Comparison of ENCODE assay signal across 16 cellular contexts in genomic region chr11:111419641-111420327, GRCh38. TPM values are rescaled to one million over a fixed set of nuclear protein-coding genes. Genes with fewer than 3 reads are reported as not detected.
A peak's percentile ranks its signal among the peaks of the same experiment; 100 is the strongest.
DNase-seq lines count a peak whose midpoint lies in the region; ATAC-seq, FAIRE-seq and TF ChIP-seq lines count a peak whose summit lies in the region.
"Had no signal": no experiment of that assay in that cellular context is flagged by ENCODE, and none has a peak within 500 bp of the region (broad histone marks: within the 10 kb centered on the region; RNA-seq: fewer than 3 reads in every experiment).

No MANE protein-coding gene starts in this region.

- H2AFZ ChIP-seq in Karpas-422 (ENCODE audit: low read length) (no peak overlapping the region), neural progenitor cell (replicated peaks) (no peak overlapping the region)

- H3K4me2 ChIP-seq in A549 (no peak overlapping the region), Karpas-422 (ENCODE audit: low read depth, low read length, poor library complexity, severe bottlenecking) (peak overlapping the region; percentile 61), neural progenitor cell (no peak overlapping the region)

- H3K36me3 ChIP-seq in Karpas-422 (ENCODE audit: insufficient read depth, low read length) (no peaks in the 10 kb centered on the region; the same call in 1 of the 2 replicates), body of pancreas (replicated peaks in 1 of 2; ENCODE audit: insufficient read depth in 1 of 2, low read depth in 2 of 2) (no peaks in the 10 kb centered on the region), neural progenitor cell (no peaks in the 10 kb centered on the region), SJCRH30 (no peaks in the 10 kb centered on the region)
- H3K36me3 ChIP-seq: vagina had no signal

- 77% methylated on average over 4 of the region's 5 CpGs for WGBS in A549 (ENCODE audit: missing lambda C conversion rate)
- 15 to 17% methylated on average over 3 to 5 of the region's 5 CpGs for WGBS in body of pancreas, 2 donors

- no peaks in the 10 kb centered on the region for H3F3A ChIP-seq in neural progenitor cell (ENCODE audit: low read depth)

- TF ChIP-seq CTCF in A549 (IDR thresholded peaks at IDR 0.05) (no peak), body of pancreas (IDR thresholded peaks at IDR 0.05) (no peak), neural progenitor cell (IDR thresholded peaks at IDR 0.05) (no peak)

- no peak overlapping the region for H3K4me3 ChIP-seq in A549
- peak overlapping the region; percentile 40 for H3K4me3 ChIP-seq in Karpas-422 (ENCODE audit: low read length)
- H3K4me3 ChIP-seq in body of pancreas: no peak overlapping the region
- H3K4me3 ChIP-seq in neural progenitor cell: no peak overlapping the region
- no peak overlapping the region for H3K4me3 ChIP-seq in SJCRH30
- H3K4me3 ChIP-seq: vagina had no signal

- H3K27me3 Mint-ChIP-seq in naive B cell (no peaks in the 10 kb centered on the region), immature natural killer cell (ENCODE audit: low read depth in 3 of 3) (peaks cover 0 to 2% (median 2%) of the 10 kb centered on the region in 3 donors), neural progenitor cell (ENCODE audit: insufficient read depth, low read depth) (peaks cover 13% of the 10 kb centered on the region)

- H3K9me3 ChIP-seq in A549 (no peaks in the 10 kb centered on the region), Karpas-422 (ENCODE audit: low read length) (peaks cover 7% of the 10 kb centered on the region), body of pancreas (no peaks in the 10 kb centered on the region), neural progenitor cell (ENCODE audit: low read depth) (no peaks in the 10 kb centered on the region), SJCRH30 (replicated peaks) (no peaks in the 10 kb centered on the region)
- H3K9me3 ChIP-seq: vagina had no signal

- peaks cover 84 to 88% (median 87%) of the 10 kb centered on the region in 3 donors for H3K4me1 Mint-ChIP-seq in naive B cell
- H3K4me1 Mint-ChIP-seq in immature natural killer cell: peaks cover 16 to 27% of the 10 kb centered on the region in 2 donors
- peaks cover 31% of the 10 kb centered on the region for H3K4me1 Mint-ChIP-seq in neural progenitor cell

- TF ChIP-seq RAD21 in A549 (conservative IDR thresholded peaks at IDR 0.05 in 1 of 2, IDR thresholded peaks at IDR 0.05 in 1 of 2): no peak

- FAIRE-seq in A549 (lab: Jason Lieb, UNC): no peak

- peak overlapping the region; percentile 97 to 100 (median 99) for H3K27ac Mint-ChIP-seq in naive B cell
- no peak overlapping the region for H3K27ac Mint-ChIP-seq in immature natural killer cell
- H3K27ac Mint-ChIP-seq in neural progenitor cell: no peak overlapping the region

- H3K4me3 Mint-ChIP-seq in naive B cell (peak overlapping the region in 6 of 8 donors; percentile 29 to 84 (median 72)), immature natural killer cell (no peak overlapping the region), neural progenitor cell (no peak overlapping the region)
- H3K4me3 Mint-ChIP-seq: neural crest cell had no signal

- no peak for DNase-seq in A549 (ENCODE audit: low read depth in 1 of 2, low spot score in 1 of 2)
- DNase-seq in Karpas-422: peak; percentile 78
- peak; percentile 61 to 90 (median 80) for DNase-seq in body of pancreas
- DNase-seq in naive B cell: no peak
- no peak for DNase-seq in immature natural killer cell
- DNase-seq in neural progenitor cell (ENCODE audit: low spot score): no peak
- DNase-seq in SJCRH30: no peak
- DNase-seq: activated T-cell treated with anti-CD3 and anti-CD28 coated beads for 4 hours; effector memory CD4-positive, alpha-beta T cell; H7; NCI-H1694 had no signal

- H3K36me3 Mint-ChIP-seq in naive B cell (no peaks in the 10 kb centered on the region), immature natural killer cell (no peaks in the 10 kb centered on the region), neural progenitor cell (no peaks in the 10 kb centered on the region)

- no peaks in the 10 kb centered on the region for H3K9me3 Mint-ChIP-seq in naive B cell
- no peaks in the 10 kb centered on the region for H3K9me3 Mint-ChIP-seq in immature natural killer cell
- peaks cover 3% of the 10 kb centered on the region for H3K9me3 Mint-ChIP-seq in neural progenitor cell
- H3K9me3 Mint-ChIP-seq: neural crest cell had no signal

- no peaks in the 10 kb centered on the region for H3K4me1 ChIP-seq in A549
- peaks cover 99% of the 10 kb centered on the region for H3K4me1 ChIP-seq in Karpas-422 (ENCODE audit: low read length)
- H3K4me1 ChIP-seq in body of pancreas: peaks cover 38% of the 10 kb centered on the region
- no peaks in the 10 kb centered on the region for H3K4me1 ChIP-seq in neural progenitor cell
- H3K4me1 ChIP-seq in SJCRH30: no peaks in the 10 kb centered on the region

- no peaks in the 10 kb centered on the region for H3K9me2 ChIP-seq in Karpas-422 (replicated peaks; ENCODE audit: insufficient read depth, low read length)

- TF ChIP-seq POLR2A in A549 (IDR thresholded peaks at IDR 0.05; ENCODE audit: low read length) (no peak), body of pancreas (IDR thresholded peaks at IDR 0.05) (no peak)

- ATAC-seq in A549 (no peak), body of pancreas (peak; percentile 75), naive B cell (ENCODE audit: low read depth in 2 of 2) (no peak), GM18868 (IDR thresholded peaks at IDR 0.05; ENCODE audit: unreplicated experiment) (no peak)
- ATAC-seq: activated CD4-positive, CD25-positive, alpha-beta regulatory T cell treated with anti-CD3 and anti-CD28 coated beads, Interleukin-2, amount 50 U/mL, for 24 hours; SK-N-SH treated with all-trans-retinoic acid at 6 μM for 48 hours had no signal

- TF ChIP-seq EP300 in A549 (IDR thresholded peaks at IDR 0.05): no peak

- H4K20me1 ChIP-seq in Karpas-422 (ENCODE audit: insufficient read depth, low read depth, low read length) (no peaks in the 10 kb centered on the region), neural progenitor cell (ENCODE audit: low read depth) (no peaks in the 10 kb centered on the region)

- H3K79me2 ChIP-seq in Karpas-422 (ENCODE audit: low read length) (no peaks in the 10 kb centered on the region), neural progenitor cell (ENCODE audit: low read depth) (no peaks in the 10 kb centered on the region)

- peak overlapping the region; percentile 64; the same call in 1 of the 2 replicates for H3K9ac ChIP-seq in Karpas-422 (ENCODE audit: low read length)
- no peak overlapping the region for H3K9ac ChIP-seq in neural progenitor cell

- intact Hi-C loops in body of pancreas (cut with DNase I): loop anchor here (5.0 kb wide), 1 partner anchor 122 kb away; the partner anchor contains the start of gene POU2AF3

- CTCF ChIA-PET in A549 (lab: Yijun Ruan, JAX): interaction anchor here (1.9 to 4.8 kb wide), 4 partner anchors 9 to 136 kb away, joined by 6 to 20 read pairs (median 8); partner anchors contain the start of gene POU2AF3

- H3K27me3 ChIP-seq in Karpas-422 (ENCODE audit: low read length) (no peaks in the 10 kb centered on the region), body of pancreas (no peaks in the 10 kb centered on the region), neural progenitor cell (no peaks in the 10 kb centered on the region), SJCRH30 (no peaks in the 10 kb centered on the region)
- H3K27me3 ChIP-seq: vagina had no signal

- H3K27ac ChIP-seq in A549 (no peak overlapping the region), Karpas-422 (ENCODE audit: low read length) (peak overlapping the region; percentile 82), body of pancreas (peak overlapping the region in 2 of 4 donors; percentile 6 to 10), neural progenitor cell (no peak overlapping the region), SJCRH30 (no peak overlapping the region)
- H3K27ac ChIP-seq: vagina had no signal

- POLR2A ChIA-PET in A549 (lab: Yijun Ruan, JAX): no interaction called here

TF ChIP-seq in A549, 52 proteins besides CTCF, POLR2A, EP300 and RAD21:
- TF ChIP-seq MAFK (IDR thresholded peaks at IDR 0.05; ENCODE audit: partially characterized antibody): peak; percentile 70
- TF ChIP-seq ESRRA (IDR thresholded peaks at IDR 0.05; ENCODE audit: borderline replicate concordance, low read length): no peak

RNA-seq across cellular contexts. Expression of gene POU2AF1, which starts 40.7 kb away (rescaled TPM):
- not detected in 2 replicates for polyA plus RNA-seq in A549 (2011; rRNA removed)
- not detected in 2 replicates for polyA plus RNA-seq in A549 (2012; cell fraction: cytosol; rRNA removed)
- polyA plus RNA-seq in A549 (2012; cell fraction: nucleus; rRNA removed): 0.13 TPM in 1 of 2 replicates, not detected in the other
- not detected in 3 replicates for polyA plus RNA-seq in A549 (2017; fragmentation: RNase III; extraction: RNeasy Plus Mini Kit Qiagen cat#74134 plus additional on column Dnase treatment)
- polyA minus RNA-seq in A549 (2011; rRNA and poly(A)+ RNA removed): not detected in 2 replicates
- total RNA-seq in Karpas-422 (2014; rRNA removed; shearing (Covaris generic); ENCODE audit: low replicate concordance): 803 and 894 TPM in 2 replicates
- 1 to 10 TPM in 1 of 2 donors, not detected in 1; 8.9 TPM for total RNA-seq in body of pancreas
- polyA plus RNA-seq in naive B cell (ENCODE audit: low read depth in 6 of 6): 100 to 1,000 TPM in 2 of 6 donors, 10 to 100 TPM in 4; 63.6 to 114 (median 89.3) TPM
- under 1 TPM in 1 of 3 donors, not detected in 2; 0.09 TPM for polyA plus RNA-seq in immature natural killer cell
- not detected in 2 replicates for total RNA-seq in neural progenitor cell (ENCODE audit: low replicate concordance)
- total RNA-seq in SJCRH30 (2014; rRNA removed; shearing (Covaris generic)): not detected in 2 replicates
- total RNA-seq: H7, neural crest cell, vagina had no signal

Comparison
In these comparisons a context has a peak if more than half of its experiments do, and no peak if none do; other contexts are left out.
1. DNase-seq: peak in Karpas-422 (single experiment) and body of pancreas (4 of 4); none in A549 (0 of 2), naive B cell (single experiment), immature natural killer cell (0 of 3), neural progenitor cell (single experiment) and SJCRH30 (0 of 2).
2. H3K27ac Mint-ChIP-seq: peak in naive B cell (6 of 6); none in immature natural killer cell (0 of 6) and neural progenitor cell (single experiment).
3. H3K4me3 Mint-ChIP-seq: peak in naive B cell (6 of 8); none in immature natural killer cell (0 of 5) and neural progenitor cell (single experiment).
4. RNA of gene POU2AF1, which starts 40.7 kb away (total RNA-seq): 803 to 894 TPM in Karpas-422; 8.9 TPM in body of pancreas, not detected in neural progenitor cell and not detected in SJCRH30; every median in the first group is over 10 times any median in the second.